20 cellular contexts compared by ENCODE assay signal in genomic region chr12:51192284-51192671, GRCh38.
"Had no signal": no experiment of that assay in that cellular context is flagged by ENCODE, and none has a peak within 500 bp of the region (broad histone marks: within the 10 kb centered on the region; RNA-seq: fewer than 3 reads in every experiment).

No MANE protein-coding gene starts in this region.

- H3K4me1 ChIP-seq: heart left ventricle, pancreas, sigmoid colon, testis, upper lobe of left lung had no signal

- H3K4me3 ChIP-seq: coronary artery, gastroesophageal sphincter, heart left ventricle, pancreas, sigmoid colon, spleen, testis, upper lobe of left lung had no signal

- DNase-seq: activated CD4-positive, alpha-beta T cell treated with anti-CD3 and anti-CD28 coated beads for 48 hours; activated CD4-positive, CD25-positive, alpha-beta regulatory T cell; activated CD8-positive, alpha-beta T cell treated with anti-CD3 and anti-CD28 coated beads, Interleukin-2, amount 10 ng/mL, durations not matched to agents 7 days and 5 days; activated naive CD4-positive, alpha-beta T cell treated with anti-CD3 and anti-CD28 coated beads for 36 hours; activated naive CD8-positive, alpha-beta T cell treated with anti-CD3 and anti-CD28 coated beads, Interleukin-2, amount 50 U/mL, for 24 hours; activated T-cell treated with anti-CD3 and anti-CD28 coated beads, Interleukin-2, amount 50 U/mL, for 4 hours; anterior cingulate cortex; caudate nucleus; heart left ventricle; left ventricle myocardium superior; naive thymus-derived CD8-positive, alpha-beta T cell; pancreas; sigmoid colon; spleen; stimulated activated CD4-positive, alpha-beta T cell treated with anti-CD3 and anti-CD28 coated beads, Interleukin-4, amount 100 ng/mL, for 4 hours; testis; upper lobe of left lung had no signal

- H3K36me3 ChIP-seq: neutrophil, pancreas had no signal

- H3K27me3 ChIP-seq: gastroesophageal sphincter, heart left ventricle, neutrophil, pancreas, sigmoid colon, spleen, testis, upper lobe of left lung had no signal

- H3K9me3 ChIP-seq: gastroesophageal sphincter, heart left ventricle, neutrophil, pancreas, sigmoid colon, spleen, testis, upper lobe of left lung had no signal

- H3K27ac ChIP-seq: coronary artery, gastroesophageal sphincter, heart left ventricle, neutrophil, pancreas, sigmoid colon, spleen, testis, upper lobe of left lung had no signal
